ENCODE assay signal across 3 cellular contexts in genomic region chr1:33848205-33848604, GRCh38.
A peak's percentile ranks its signal among the peaks of the same experiment; 100 is the strongest.
TF ChIP-seq lines count a peak whose summit lies in the region.

No MANE protein-coding gene starts in this region.

TF ChIP-seq in SK-N-SH treated with all-trans-retinoic acid at 6 μM for 48 hours, 23 proteins besides CTCF, POLR2A, EP300 and RAD21:
- TF ChIP-seq BACH2 (CRISPR knock-in tag; IDR thresholded peaks at IDR 0.05; ENCODE audit: borderline replicate concordance), result no peak
- no peak for TF ChIP-seq ISL1 (CRISPR knock-in tag; IDR thresholded peaks at IDR 0.05)
- TF ChIP-seq ZNF70 (CRISPR knock-in tag; IDR thresholded peaks at IDR 0.05), result peak; percentile 94
TF ChIP-seq in SK-N-SH treated with all-trans-retinoic acid at 6 μM for 48 hours: peak in this region for 1.

TF ChIP-seq in SK-N-SH, 30 proteins besides CTCF, POLR2A, EP300 and RAD21:
- TF ChIP-seq GATA2 (CRISPR knock-in tag; IDR thresholded peaks at IDR 0.05), result no peak

TF ChIP-seq in H1, 55 proteins besides CTCF, POLR2A, EP300 and RAD21:
- TF ChIP-seq SP1 (IDR thresholded peaks at IDR 0.05; ENCODE audit: low read depth, low read length) (0 out of 2 replicates have a peak, but pooled peaks have one; percentile 45), SIX5 (IDR thresholded peaks at IDR 0.05; ENCODE audit: low read depth, low read length) (no peak), SUZ12 (IDR thresholded peaks at IDR 0.05; ENCODE audit: low read length) (no peak), KDM1A (IDR thresholded peaks at IDR 0.05; ENCODE audit: borderline replicate concordance, low read length) (peak; percentile 52; the same call in 1 of the 2 replicates)
